8 cellular contexts compared by ENCODE assay signal in the genomic region with DNA sequence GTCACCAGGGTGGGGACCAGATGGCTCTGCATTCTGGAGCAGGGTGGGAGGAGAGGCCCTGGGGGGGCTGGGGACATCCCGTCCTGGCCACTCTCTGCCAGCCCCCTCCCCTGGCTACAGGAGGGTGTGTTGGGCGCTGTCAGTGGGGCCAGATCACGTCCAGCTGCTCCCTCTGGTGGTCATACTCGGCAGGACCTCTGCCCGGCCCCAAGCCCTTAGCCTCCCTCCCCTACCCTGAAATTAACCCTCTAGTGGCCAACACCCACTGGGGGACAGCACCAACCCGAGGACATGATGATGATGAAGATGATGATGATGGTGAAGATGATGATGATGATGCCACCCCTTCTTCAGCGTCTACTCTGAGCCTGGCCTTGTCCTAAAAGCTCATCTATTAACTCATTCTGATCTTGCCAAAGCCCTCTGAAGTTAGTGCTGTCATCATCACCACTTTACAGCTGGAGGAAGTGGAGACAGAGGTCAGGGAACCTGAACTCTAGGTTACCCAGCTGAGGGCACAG. TPM values are rescaled to one million over a fixed set of nuclear protein-coding genes. Genes with fewer than 3 reads are reported as not detected.
DNase-seq lines count a peak whose midpoint lies in the region; ATAC-seq and TF ChIP-seq lines count a peak whose summit lies in the region.

No MANE protein-coding gene starts in this region.

- ATAC-seq in activated B cell treated with CpG ODN at 0.5 μM for 24 hours (ENCODE audit: low read depth) = peak; percentile 90

- CTCF ChIA-PET in activated B cell treated with CpG ODN at 0.5 μM for 24 hours (lab: Charles Lee) = interaction anchor here (0.7 to 3.6 kb wide), 10 partner anchors 8 to 81 kb away, joined by 3 to 31 read pairs (median 4); no protein-coding TSS in a partner anchor

- POLR2A ChIA-PET in activated B cell treated with CpG ODN at 0.5 μM for 24 hours (lab: Charles Lee) = interaction anchor here (0.6 to 1.2 kb wide), 5 partner anchors 11 to 322 kb away, joined by 3 to 6 read pairs (median 3); no protein-coding TSS in a partner anchor

- no peak overlapping the region for H3K4me3 Mint-ChIP-seq in activated B cell treated with CpG ODN at 0.5 μM for 24 hours

- DNase-seq in NCI-H2107 treated with DMSO at 0.1 percent for 48 hours (lab: John Stamatoyannopoulos, UW; ENCODE audit: unreplicated experiment) (peak; percentile 7), NCI-H2107 (lab: John Stamatoyannopoulos, UW) (no peak), NCI-H1694 treated with DMSO at 0.1 percent for 48 hours (lab: John Stamatoyannopoulos, UW) (peak; percentile 66), activated B cell treated with CpG ODN at 0.5 μM for 24 hours (peak; percentile 63), caudate nucleus (lab: John Stamatoyannopoulos, UW) (peak in 58 of 61 donors; percentile 21 to 83 (median 61)), kidney glomerular epithelial cell (lab: John Stamatoyannopoulos, UW) (peak; percentile 19), NCI-H1092 (lab: John Stamatoyannopoulos, UW) (no peak)
- peak; percentile 40 to 61 (median 52) for DNase-seq in stimulated activated CD4-positive, alpha-beta T cell treated with anti-CD3 and anti-CD28 coated beads, Interleukin-1b, Interleukin-23, amount 100 ng/mL, for 24 hours (ENCODE audit: low read depth in 4 of 4, low spot score in 1 of 4)

- peak overlapping the region; percentile 90 for H3K27ac ChIP-seq in caudate nucleus (ENCODE audit: low read depth, low read length)

- H3K27me3 Mint-ChIP-seq in activated B cell treated with CpG ODN at 0.5 μM for 24 hours = no peaks in the 10 kb centered on the region

- no peak overlapping the region for H3K27ac Mint-ChIP-seq in activated B cell treated with CpG ODN at 0.5 μM for 24 hours

- TF ChIP-seq CTCF in activated B cell treated with CpG ODN at 0.5 μM for 24 hours (IDR thresholded peaks at IDR 0.05) = peak; percentile 75

- intact Hi-C loops in activated B cell treated with CpG ODN at 0.5 μM for 24 hours (cut with micrococcal nuclease) = loop anchor here (1.0 kb wide), 4 partner anchors 21 to 162 kb away; no protein-coding TSS in a partner anchor

- no peaks in the 10 kb centered on the region for H3K36me3 Mint-ChIP-seq in activated B cell treated with CpG ODN at 0.5 μM for 24 hours (ENCODE audit: low read depth)

- H3K9me3 Mint-ChIP-seq in activated B cell treated with CpG ODN at 0.5 μM for 24 hours = no peaks in the 10 kb centered on the region

- peaks cover 15% of the 10 kb centered on the region for H3K4me1 Mint-ChIP-seq in activated B cell treated with CpG ODN at 0.5 μM for 24 hours

RNA-seq across cellular contexts. Expression of a gene that starts 0.6 kb away (rescaled TPM):
- not detected in 2 replicates for total RNA-seq in activated B cell treated with CpG ODN at 0.5 μM for 24 hours

RNA-seq across cellular contexts. Expression of a gene that starts 3.2 kb away (rescaled TPM):
- 1.1 TPM in 2 replicates for total RNA-seq in activated B cell treated with CpG ODN at 0.5 μM for 24 hours

RNA-seq across cellular contexts. Expression of a gene that starts 7.6 kb away (rescaled TPM):
- total RNA-seq in activated B cell treated with CpG ODN at 0.5 μM for 24 hours = 2.2 and 3.0 TPM in 2 replicates

RNA-seq across cellular contexts. Expression of a gene that starts 19.1 kb away (rescaled TPM):
- total RNA-seq in activated B cell treated with CpG ODN at 0.5 μM for 24 hours = 103 and 125 TPM in 2 replicates

RNA-seq across cellular contexts. Expression of a gene that starts 19.8 kb away (rescaled TPM):
- total RNA-seq in activated B cell treated with CpG ODN at 0.5 μM for 24 hours = not detected in 2 replicates

Comparison
In these comparisons a context has a peak if more than half of its experiments do, and no peak if none do; other contexts are left out.
1. DNase-seq: peak in NCI-H2107 treated with DMSO at 0.1 percent for 48 hours (single experiment), NCI-H1694 treated with DMSO at 0.1 percent for 48 hours (single experiment), activated B cell treated with CpG ODN at 0.5 μM for 24 hours (single experiment), caudate nucleus (58 of 61), kidney glomerular epithelial cell (single experiment) and stimulated activated CD4-positive, alpha-beta T cell treated with anti-CD3 and anti-CD28 coated beads, Interleukin-1b, Interleukin-23, amount 100 ng/mL, for 24 hours (4 of 4); none in NCI-H2107 (single experiment) and NCI-H1092 (single experiment).